ENCODE assay signal across 9 cellular contexts in genomic region chr7:108613147-108613948, GRCh38. TPM values are rescaled to one million over a fixed set of nuclear protein-coding genes. Genes with fewer than 3 reads are reported as not detected.
DNase-seq lines count a peak whose midpoint lies in the region; ATAC-seq, FAIRE-seq and TF ChIP-seq lines count a peak whose summit lies in the region.
"Had no signal": no experiment of that assay in that cellular context is flagged by ENCODE, and none has a peak within 500 bp of the region (broad histone marks: within the 10 kb centered on the region; RNA-seq: fewer than 3 reads in every experiment).

No MANE protein-coding gene starts in this region.

- no peak overlapping the region for H3K27ac Mint-ChIP-seq in HFFc6

- H3K36me3 ChIP-seq in heart left ventricle: no peaks in the 10 kb centered on the region
- no peaks in the 10 kb centered on the region for H3K36me3 ChIP-seq in right atrium auricular region

- H3K36me3 Mint-ChIP-seq in HFFc6 (ENCODE audit: low read depth): no peaks in the 10 kb centered on the region

- TF ChIP-seq POLR2A in heart left ventricle (IDR thresholded peaks at IDR 0.05): no peak

- DNase-seq in heart left ventricle (no peak), Right ventricle myocardium superior (no peak), HFFc6 (peak; percentile 40), NCI-H1417 (lab: John Stamatoyannopoulos, UW) (peak; percentile 40 to 88 (median 83)), right atrium auricular region (ENCODE audit: low spot score) (no peak), superior temporal gyrus (ENCODE audit: extremely low spot score) (peak; percentile 93)
- DNase-seq in activated CD4-positive, alpha-beta T cell treated with anti-CD3 and anti-CD28 coated beads for 4 hours: no peak

- H3K27me3 Mint-ChIP-seq in HFFc6 (ENCODE audit: insufficient read depth): peaks cover 1% of the 10 kb centered on the region
- H3K27me3 Mint-ChIP-seq: central memory CD8-positive, alpha-beta T cell had no signal

- no peak overlapping the region for H3K4me3 Mint-ChIP-seq in HFFc6
- H3K4me3 Mint-ChIP-seq: central memory CD8-positive, alpha-beta T cell had no signal

- H3K27me3 ChIP-seq in heart left ventricle: no peaks in the 10 kb centered on the region
- no peaks in the 10 kb centered on the region for H3K27me3 ChIP-seq in right atrium auricular region

- no peak overlapping the region for H3K27ac ChIP-seq in heart left ventricle
- no peak overlapping the region for H3K27ac ChIP-seq in right atrium auricular region

- H3K9me3 Mint-ChIP-seq in HFFc6: no peaks in the 10 kb centered on the region
- H3K9me3 Mint-ChIP-seq: central memory CD8-positive, alpha-beta T cell had no signal

- intact Hi-C loops in heart left ventricle (cut with DNase I) (no loop called here), Right ventricle myocardium superior (cut with DNase I) (no loop called here)

- TF ChIP-seq CTCF in heart left ventricle (IDR thresholded peaks at IDR 0.05): peak; percentile 58 to 81 (median 73)
- TF ChIP-seq CTCF in HFFc6 (IDR thresholded peaks at IDR 0.05): peak; percentile 88
- TF ChIP-seq CTCF in right atrium auricular region (IDR thresholded peaks at IDR 0.05): peak; percentile 64 to 83

- 20 to 25% (median 22%) methylated on average over 5 of the region's 5 CpGs for WGBS in heart left ventricle, 4 donors

- peak; percentile 92 for FAIRE-seq in TTC549 (lab: Jason Lieb, UNC)

- H3K9me3 ChIP-seq in heart left ventricle (no peaks in the 10 kb centered on the region), right atrium auricular region (no peaks in the 10 kb centered on the region)

- ATAC-seq in heart left ventricle: peak in 1 of 4 donors; percentile 50
- no peak for ATAC-seq in Right ventricle myocardium superior (ENCODE audit: poor library complexity)

- H3K4me1 Mint-ChIP-seq in HFFc6 (ENCODE audit: low read depth): no peaks in the 10 kb centered on the region
- H3K4me1 Mint-ChIP-seq: central memory CD8-positive, alpha-beta T cell had no signal

- H3K4me1 ChIP-seq in heart left ventricle (no peaks in the 10 kb centered on the region), right atrium auricular region (no peaks in the 10 kb centered on the region)

- H3K4me3 ChIP-seq in heart left ventricle (no peak overlapping the region), right atrium auricular region (no peak overlapping the region)

RNA-seq across cellular contexts. Expression of gene DNAJB9, which starts 43.7 kb away (rescaled TPM):
- total RNA-seq in heart left ventricle (10 to 100 TPM; 36.8 to 78.9 (median 51.5) TPM), Right ventricle myocardium superior (31.3 TPM), right atrium auricular region (10 to 100 TPM; 60.2 to 100.0 TPM)
- polyA plus RNA-seq in heart left ventricle: 100 to 1,000 TPM in 1 of 2 donors, 10 to 100 TPM in 1; 15.1 to 105 TPM
- total RNA-seq in HFFc6 (2021; fragmentation: NEBNext Ultra II Directional; extraction: Animal tissue kit (Norgen Biotek cat#: 25700)): 10 to 100 TPM; 12.3 to 21.3 (median 14.0) TPM

RNA-seq across cellular contexts. Expression of gene THAP5, which starts 43.8 kb away (rescaled TPM):
- 10 to 100 TPM; 22.3 to 34.4 (median 26.3) TPM for total RNA-seq in heart left ventricle
- 10 to 100 TPM in 1 of 2 donors, 1 to 10 TPM in 1; 7.6 to 16.3 TPM for polyA plus RNA-seq in heart left ventricle
- total RNA-seq in Right ventricle myocardium superior: 21.1 TPM
- total RNA-seq in HFFc6 (2021; fragmentation: NEBNext Ultra II Directional; extraction: Animal tissue kit (Norgen Biotek cat#: 25700)): 10 to 100 TPM; 20.2 to 26.3 (median 24.5) TPM
- 10 to 100 TPM; 23.3 to 28.9 TPM for total RNA-seq in right atrium auricular region

Comparison
In these comparisons a context has a peak if more than half of its experiments do, and no peak if none do; other contexts are left out.
1. DNase-seq: peak in HFFc6 (single experiment), NCI-H1417 (3 of 3) and superior temporal gyrus (single experiment); none in heart left ventricle (0 of 5), Right ventricle myocardium superior (single experiment), right atrium auricular region (single experiment) and activated CD4-positive, alpha-beta T cell treated with anti-CD3 and anti-CD28 coated beads for 4 hours (0 of 2).
2. Peak in every context shown above with its lines, with median percentiles within 50 percentile points of each other: CTCF ChIP-seq.